In the genomic region with DNA sequence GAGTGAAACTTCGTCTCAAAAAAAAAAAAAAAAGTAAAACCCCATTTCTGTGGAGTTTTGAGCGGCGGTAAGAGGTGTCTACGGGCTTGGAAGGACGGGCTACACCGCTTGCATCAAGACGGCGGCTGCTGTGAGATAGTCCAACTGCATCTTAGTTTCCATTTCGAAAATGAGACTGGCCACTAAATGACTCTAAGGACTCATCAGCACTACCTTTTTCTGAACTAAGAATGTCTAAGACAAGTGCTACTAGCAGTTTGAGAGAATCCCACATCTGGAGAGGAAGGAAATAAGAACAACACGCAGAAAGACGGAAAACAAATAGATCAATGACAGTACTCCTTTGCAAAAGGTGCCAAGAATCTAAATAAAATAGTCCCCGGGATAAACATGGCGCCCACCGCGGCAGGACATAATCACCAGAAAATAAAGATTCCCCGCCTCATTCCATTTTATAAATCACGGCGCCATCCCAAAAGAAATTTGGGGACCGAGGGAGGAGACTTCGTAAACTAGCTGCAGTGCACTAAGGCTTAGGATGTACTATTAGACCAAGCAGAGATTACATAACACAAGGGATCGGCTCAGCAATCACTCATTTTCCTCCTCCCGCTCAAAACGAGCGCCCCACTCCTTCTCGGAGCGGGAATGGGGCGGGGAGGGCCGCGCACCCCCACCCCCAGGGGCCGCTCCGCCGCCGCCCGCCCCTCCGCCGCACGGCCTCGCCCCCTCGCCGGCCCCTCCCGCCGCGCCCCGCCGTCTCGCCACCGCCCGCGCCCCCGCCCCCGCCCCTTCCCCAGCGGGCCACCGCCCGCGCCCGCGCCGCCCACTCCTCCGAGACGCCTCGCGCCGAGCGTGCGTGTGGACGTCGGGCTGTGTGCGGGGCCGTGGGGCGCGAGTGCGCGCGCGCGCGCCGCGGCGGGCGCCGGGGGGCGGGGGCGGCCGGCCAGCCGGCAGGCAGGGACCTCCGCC, we compare ENCODE assay signal across 7 cellular contexts. TPM values are rescaled to one million over a fixed set of nuclear protein-coding genes. Genes with fewer than 3 reads are reported as not detected.
DNase-seq lines count a peak whose midpoint lies in the region; ATAC-seq and TF ChIP-seq lines count a peak whose summit lies in the region.

No MANE protein-coding gene starts in this region.

- DNase-seq in NCI-H526 treated with DMSO at 0.1 percent for 48 hours (lab: John Stamatoyannopoulos, UW) (peak; percentile 81), ecto neural progenitor cell (ENCODE audit: low spot score) (peak; percentile 78), lower leg skin (ENCODE audit: low spot score in 2 of 2) (peak; percentile 43 to 92)
- peak; percentile 66 for DNase-seq in activated CD4-positive, alpha-beta memory T cell treated with anti-CD3 and anti-CD28 coated beads, Interleukin-2, amount 10 ng/mL, durations not matched to agents 7 days and 5 days
- peak; percentile 57 for DNase-seq in stimulated activated CD4-positive, alpha-beta T cell treated with anti-CD3 and anti-CD28 coated beads, Interleukin-4, amount 100 ng/mL, for 24 hours

- peaks cover 30% of the 10 kb centered on the region for H3K4me1 Mint-ChIP-seq in activated CD4-positive, alpha-beta memory T cell treated with anti-CD3 and anti-CD28 coated beads, Interleukin-2, amount 10 ng/mL, durations not matched to agents 7 days and 5 days

- CTCF ChIA-PET in activated CD4-positive, alpha-beta memory T cell treated with anti-CD3 and anti-CD28 coated beads, Interleukin-2, amount 10 ng/mL, durations not matched to agents 7 days and 5 days (lab: Charles Lee) = interaction anchor here (0.8 kb wide), 1 partner anchor 9 kb away, joined by 3 read pairs; no protein-coding TSS in a partner anchor

- peak overlapping the region; percentile 83 for H3K4me3 Mint-ChIP-seq in activated CD4-positive, alpha-beta memory T cell treated with anti-CD3 and anti-CD28 coated beads, Interleukin-2, amount 10 ng/mL, durations not matched to agents 7 days and 5 days

- peaks cover 12% of the 10 kb centered on the region for H3K27me3 Mint-ChIP-seq in activated CD4-positive, alpha-beta memory T cell treated with anti-CD3 and anti-CD28 coated beads, Interleukin-2, amount 10 ng/mL, durations not matched to agents 7 days and 5 days

- no peaks in the 10 kb centered on the region for H3K9me3 Mint-ChIP-seq in activated CD4-positive, alpha-beta memory T cell treated with anti-CD3 and anti-CD28 coated beads, Interleukin-2, amount 10 ng/mL, durations not matched to agents 7 days and 5 days

- intact Hi-C loops in lower leg skin (cut with DNase I; ENCODE audit: low total_unique reads) = no loop called here

- no peak for TF ChIP-seq CTCF in lower leg skin (IDR thresholded peaks at IDR 0.05)

- TF ChIP-seq POLR2A in lower leg skin (IDR thresholded peaks at IDR 0.05) = no peak

- ATAC-seq in GM18511 (IDR thresholded peaks at IDR 0.05; ENCODE audit: unreplicated experiment) (peak; percentile 40), HG03565 (IDR thresholded peaks at IDR 0.05; ENCODE audit: unreplicated experiment) (peak; percentile 25)

- H3K36me3 Mint-ChIP-seq in activated CD4-positive, alpha-beta memory T cell treated with anti-CD3 and anti-CD28 coated beads, Interleukin-2, amount 10 ng/mL, durations not matched to agents 7 days and 5 days (ENCODE audit: low read depth) = peaks cover 12% of the 10 kb centered on the region

- POLR2A ChIA-PET in activated CD4-positive, alpha-beta memory T cell treated with anti-CD3 and anti-CD28 coated beads, Interleukin-2, amount 10 ng/mL, durations not matched to agents 7 days and 5 days (lab: Charles Lee) = interaction anchor here (1.4 to 4.6 kb wide), 3 partner anchors 15 to 332 kb away, joined by 3 to 54 read pairs (median 5); partner anchors contain the start of genes MRPL9 and TDRKH

- peak overlapping the region; percentile 88 for H3K27ac Mint-ChIP-seq in activated CD4-positive, alpha-beta memory T cell treated with anti-CD3 and anti-CD28 coated beads, Interleukin-2, amount 10 ng/mL, durations not matched to agents 7 days and 5 days

- whole genome bisulfite sequencing in lower leg skin, 2 donors = 0 to 1% methylated on average over 26 of the region's 87 CpGs

- H3K4me3 ChIP-seq in lower leg skin (ENCODE audit: low read depth, poor library complexity, severe bottlenecking) = peak overlapping the region; percentile 25

RNA-seq across cellular contexts. Expression of gene POGZ, which starts 1.1 kb away (rescaled TPM):
- total RNA-seq in activated CD4-positive, alpha-beta memory T cell treated with anti-CD3 and anti-CD28 coated beads, Interleukin-2, amount 10 ng/mL, durations not matched to agents 7 days and 5 days = 10 to 100 TPM; 67.2 to 73.2 TPM
- total RNA-seq in lower leg skin = 10 to 100 TPM; 23.7 to 71.8 (median 26.8) TPM

RNA-seq across cellular contexts. Expression of gene CGN, which starts 53.0 kb away (rescaled TPM):
- total RNA-seq in activated CD4-positive, alpha-beta memory T cell treated with anti-CD3 and anti-CD28 coated beads, Interleukin-2, amount 10 ng/mL, durations not matched to agents 7 days and 5 days = under 1 TPM; 0.43 to 0.96 TPM
- 10 to 100 TPM; 33.6 to 71.0 (median 44.6) TPM for total RNA-seq in lower leg skin

RNA-seq across cellular contexts. Expression of gene PSMB4, which starts 58.8 kb away (rescaled TPM):
- 100 to 1,000 TPM; 280 to 282 TPM for total RNA-seq in activated CD4-positive, alpha-beta memory T cell treated with anti-CD3 and anti-CD28 coated beads, Interleukin-2, amount 10 ng/mL, durations not matched to agents 7 days and 5 days
- 100 to 1,000 TPM; 188 to 267 (median 213) TPM for total RNA-seq in lower leg skin

Comparison
In these comparisons a context has a peak if more than half of its experiments do, and no peak if none do; other contexts are left out.
1. Peak in every context shown above with its lines: DNase-seq, ATAC-seq and H3K4me3 ChIP-seq.
2. RNA of gene CGN, which starts 53.0 kb away (total RNA-seq): 33.6 to 71.0 TPM in lower leg skin; 0.43 to 0.96 TPM in activated CD4-positive, alpha-beta memory T cell treated with anti-CD3 and anti-CD28 coated beads, Interleukin-2, amount 10 ng/mL, durations not matched to agents 7 days and 5 days; every median in the first group is over 10 times any median in the second.